In genomic region chr11:5808500-5809121, GRCh38 we compare ENCODE assay signal across 8 cellular contexts. TPM values are rescaled to one million over a fixed set of nuclear protein-coding genes. Genes with fewer than 3 reads are reported as not detected.
DNase-seq lines count a peak whose midpoint lies in the region; ATAC-seq and TF ChIP-seq lines count a peak whose summit lies in the region.

Gene OR52N2, plus strand, starts transcription at chr11:5808924. Its CDS starts 11,412 bp downstream, at chr11:5820336.

- peak within 1 kb of the TSS; percentile 80 to 96 (median 92) for H3K4me3 Mint-ChIP-seq in naive B cell
- peak within 1 kb of the TSS; percentile 82 for H3K4me3 Mint-ChIP-seq in stimulated activated effector memory CD8-positive, alpha-beta T cell treated with anti-CD3 and anti-CD28 coated beads, Interleukin-12 subunit alpha, Interleukin-12 subunit beta, amount 100 ng/mL, for 72 hours

- no peaks in the 10 kb centered on the region for H3K36me3 Mint-ChIP-seq in naive B cell
- H3K36me3 Mint-ChIP-seq in stimulated activated effector memory CD8-positive, alpha-beta T cell treated with anti-CD3 and anti-CD28 coated beads, Interleukin-12 subunit alpha, Interleukin-12 subunit beta, amount 100 ng/mL, for 72 hours, result no peaks in the 10 kb centered on the region

- DNase-seq in NOMO-1 treated with DMSO at 0.1 percent for 48 hours (lab: John Stamatoyannopoulos, UW; ENCODE audit: unreplicated experiment) (peak; percentile 54), activated T-cell treated with anti-CD3 and anti-CD28 coated beads for 24 hours (ENCODE audit: low read depth) (peak; percentile 52), esophagus squamous epithelium (lab: John Stamatoyannopoulos, UW) (peak; percentile 7), naive B cell (peak; percentile 63)
- DNase-seq in stimulated activated effector memory CD8-positive, alpha-beta T cell treated with anti-CD3 and anti-CD28 coated beads, Interleukin-12 subunit alpha, Interleukin-12 subunit beta, amount 100 ng/mL, for 72 hours (ENCODE audit: low spot score in 2 of 2), result peak; percentile 60 to 84

- H3K36me3 ChIP-seq in esophagus squamous epithelium, result no peaks in the 10 kb centered on the region

- ATAC-seq in GM19043 (IDR thresholded peaks at IDR 0.05; ENCODE audit: low read depth, unreplicated experiment), result peak; percentile 85
- ATAC-seq in HG03354 (IDR thresholded peaks at IDR 0.05; ENCODE audit: poor library complexity, severe bottlenecking, unreplicated experiment), result peak; percentile 94
- peak; percentile 78 to 88 for ATAC-seq in naive B cell (ENCODE audit: low read depth in 2 of 2)
- peak; percentile 92 for ATAC-seq in stimulated activated effector memory CD8-positive, alpha-beta T cell treated with anti-CD3 and anti-CD28 coated beads, Interleukin-12 subunit alpha, Interleukin-12 subunit beta, amount 100 ng/mL, for 72 hours

- H3K4me3 ChIP-seq in esophagus squamous epithelium, result peak within 1 kb of the TSS; percentile 22 to 60 (median 45)

- TF ChIP-seq CTCF in C4-2B (conservative IDR thresholded peaks at IDR 0.05) (peak; percentile 87), esophagus squamous epithelium (IDR thresholded peaks at IDR 0.05) (peak; percentile 65 to 79 (median 76))

- peaks cover 0 to 13% (median 0%) of the 10 kb centered on the region in 3 donors for H3K4me1 ChIP-seq in esophagus squamous epithelium

- intact Hi-C loops in esophagus squamous epithelium (cut with DNase I), result loop anchor here (10.0 kb wide), 1 partner anchor 334 kb away; no protein-coding TSS in a partner anchor

- peak within 1 kb of the TSS in 3 of 6 donors; percentile 3 to 76 (median 54) for H3K27ac Mint-ChIP-seq in naive B cell
- peak within 1 kb of the TSS; percentile 80 for H3K27ac Mint-ChIP-seq in stimulated activated effector memory CD8-positive, alpha-beta T cell treated with anti-CD3 and anti-CD28 coated beads, Interleukin-12 subunit alpha, Interleukin-12 subunit beta, amount 100 ng/mL, for 72 hours

- H3K9me3 Mint-ChIP-seq in naive B cell, result peaks cover 2 to 9% (median 8%) of the 10 kb centered on the region in 7 donors
- no peaks in the 10 kb centered on the region for H3K9me3 Mint-ChIP-seq in stimulated activated effector memory CD8-positive, alpha-beta T cell treated with anti-CD3 and anti-CD28 coated beads, Interleukin-12 subunit alpha, Interleukin-12 subunit beta, amount 100 ng/mL, for 72 hours

- WGBS in esophagus squamous epithelium, 2 donors, result 8 to 10% methylated on average over 13 to 22 of the region's 24 CpGs

- no peaks in the 10 kb centered on the region for H3K9me3 ChIP-seq in esophagus squamous epithelium

- H3K27me3 ChIP-seq in esophagus squamous epithelium, result peaks cover 0 to 8% (median 0%) of the 10 kb centered on the region in 4 donors

- peaks cover 7 to 13% (median 12%) of the 10 kb centered on the region in 3 donors for H3K4me1 Mint-ChIP-seq in naive B cell
- H3K4me1 Mint-ChIP-seq in stimulated activated effector memory CD8-positive, alpha-beta T cell treated with anti-CD3 and anti-CD28 coated beads, Interleukin-12 subunit alpha, Interleukin-12 subunit beta, amount 100 ng/mL, for 72 hours, result peaks cover 15% of the 10 kb centered on the region

- peaks cover 4 to 30% (median 26%) of the 10 kb centered on the region in 3 donors for H3K27me3 Mint-ChIP-seq in naive B cell

- H3K27ac ChIP-seq in C4-2B (no peak within 1 kb of the TSS), esophagus squamous epithelium (no peak within 1 kb of the TSS)

- TF ChIP-seq POLR2A in esophagus squamous epithelium (IDR thresholded peaks at IDR 0.05), result no peak

RNA-seq across cellular contexts. Expression of gene OR52N2, which starts in this region (rescaled TPM):
- not detected for total RNA-seq in esophagus squamous epithelium
- polyA plus RNA-seq in naive B cell (ENCODE audit: low read depth in 6 of 6), result not detected

Comparison
In these comparisons a context has a peak if more than half of its experiments do, and no peak if none do; other contexts are left out.
1. Peak in DNase-seq and H3K4me3 ChIP-seq in esophagus squamous epithelium; RNA of the gene not detected or under 1 TPM.
2. Peak in DNase-seq and ATAC-seq in naive B cell; RNA of the gene not detected or under 1 TPM.
3. DNase-seq: peak in every context shown above with its lines; median percentile 72 in stimulated activated effector memory CD8-positive, alpha-beta T cell treated with anti-CD3 and anti-CD28 coated beads, Interleukin-12 subunit alpha, Interleukin-12 subunit beta, amount 100 ng/mL, for 72 hours; 63 in naive B cell; 54 in NOMO-1 treated with DMSO at 0.1 percent for 48 hours; 52 in activated T-cell treated with anti-CD3 and anti-CD28 coated beads for 24 hours; 7 in esophagus squamous epithelium.